In genomic region chr3:46643701-46644100, GRCh38 we compare ENCODE assay signal across 9 cellular contexts. TPM values are rescaled to one million over a fixed set of nuclear protein-coding genes. Genes with fewer than 3 reads are reported as not detected.
"Had no signal": no experiment of that assay in that cellular context is flagged by ENCODE, and none has a peak within 500 bp of the region (broad histone marks: within the 10 kb centered on the region; RNA-seq: fewer than 3 reads in every experiment).

No MANE protein-coding gene starts in this region.

- H3K27ac ChIP-seq: HL-60 had no signal

- FAIRE-seq: H1, H54, HepG2 had no signal

- H3K4me3 Mint-ChIP-seq: GM23338, H9, IgD-negative memory B cell had no signal

- H3K4me2 ChIP-seq: GM23338 had no signal

- H3K4me3 ChIP-seq: GM23338 had no signal

- DNase-seq: H9, HCEC 1CT had no signal

- H2AFZ ChIP-seq: GM23338 had no signal

- H3K27ac Mint-ChIP-seq: GM23338, H9, IgD-negative memory B cell had no signal

- H3K4me1 Mint-ChIP-seq: GM23338 had no signal

- ATAC-seq: GM23338, HepG2 had no signal

RNA-seq across cellular contexts. Expression of gene FAM240A, which starts 31.4 kb away (rescaled TPM):
- total RNA-seq: GM23338, H1, HepG2, HT1080 had no signal
- polyA plus RNA-seq: HepG2, IgD-negative memory B cell had no signal

RNA-seq across cellular contexts. Expression of gene ALS2CL, which starts 49.8 kb away (rescaled TPM):
- total RNA-seq: HepG2 had no signal
- polyA plus RNA-seq: HepG2 had no signal

RNA-seq across cellular contexts. Expression of gene TMIE, which starts 57.5 kb away (rescaled TPM):
- total RNA-seq: HepG2, HT1080 had no signal
- polyA plus RNA-seq: HepG2, IgD-negative memory B cell had no signal
